In the genomic region with DNA sequence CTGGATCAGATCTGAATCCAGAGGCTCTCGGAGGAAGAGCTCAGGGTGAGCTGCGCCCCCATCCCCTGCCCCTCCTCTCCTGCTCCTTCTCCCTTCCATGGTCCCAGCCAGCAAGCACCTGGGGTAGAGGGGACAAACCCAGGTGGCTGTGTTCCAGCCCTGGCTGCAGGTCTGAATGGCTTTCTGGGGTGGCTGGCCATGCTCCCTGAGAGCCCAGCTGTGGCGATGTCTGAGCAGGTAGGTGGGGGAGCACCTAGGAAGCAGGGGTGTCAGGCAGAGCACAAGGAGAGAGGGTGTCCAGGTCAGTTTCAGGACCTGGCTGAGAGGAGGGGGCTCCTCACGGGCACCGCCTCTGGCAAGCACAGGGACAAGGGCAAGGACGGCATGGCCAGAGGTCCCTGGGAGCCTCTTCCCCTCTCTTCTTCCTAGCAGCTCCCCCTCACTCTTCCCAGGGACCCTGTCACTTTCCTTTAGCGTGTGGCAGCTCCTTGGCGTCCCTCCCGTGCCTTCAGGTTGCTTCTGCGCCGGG, we compare ENCODE assay signal across 8 cellular contexts.
DNase-seq lines count a peak whose midpoint lies in the region; ATAC-seq and TF ChIP-seq lines count a peak whose summit lies in the region.

No MANE protein-coding gene starts in this region.

- H3K36me3 Mint-ChIP-seq in naive B cell, result peaks cover 0 to 6% of the 10 kb centered on the region in 2 donors

- H3K9me3 ChIP-seq in KOPT-K1 (ENCODE audit: insufficient read depth, low read length, poor library complexity, severe bottlenecking) (no peaks in the 10 kb centered on the region), colonic mucosa (no peaks in the 10 kb centered on the region)

- H3K36me3 ChIP-seq in ACC112 (ENCODE audit: insufficient read depth, low read length) (no peaks in the 10 kb centered on the region), KOPT-K1 (ENCODE audit: insufficient read depth, low read length) (peaks cover 18% of the 10 kb centered on the region), colonic mucosa (no peaks in the 10 kb centered on the region)

- no peaks in the 10 kb centered on the region for H3K9me3 Mint-ChIP-seq in naive B cell

- DNase-seq in colonic mucosa (no peak), naive B cell (no peak), mucosa of gallbladder (ENCODE audit: low spot score) (no peak), SW480 (ENCODE audit: low spot score) (no peak)

- H3K27me3 Mint-ChIP-seq in naive B cell, result no peaks in the 10 kb centered on the region

- H3K4me3 Mint-ChIP-seq in naive B cell, result peak overlapping the region; percentile 97 to 100 (median 98)

- peak overlapping the region; percentile 82 to 84 for H3K9ac ChIP-seq in colonic mucosa (ENCODE audit: low read depth in 2 of 2, low read length in 2 of 2)

- H3K27ac ChIP-seq in ACC112 (ENCODE audit: low read depth, low read length) (peak overlapping the region; percentile 84), KOPT-K1 (ENCODE audit: low read depth, low read length, poor library complexity, severe bottlenecking) (peak overlapping the region; percentile 96), colonic mucosa (peak overlapping the region; percentile 88)

- H3K27me3 ChIP-seq in ACC112 (ENCODE audit: insufficient read depth, low read length), result no peaks in the 10 kb centered on the region
- no peaks in the 10 kb centered on the region for H3K27me3 ChIP-seq in colonic mucosa

- peak overlapping the region; percentile 74 for H3K4me3 ChIP-seq in ACC112 (ENCODE audit: low read depth, low read length)
- peak overlapping the region; percentile 54 for H3K4me3 ChIP-seq in colonic mucosa

- H3K79me2 ChIP-seq in ACC112 (ENCODE audit: control insufficient read depth, insufficient read depth, low read length, unreplicated experiment), result peaks cover 79% of the 10 kb centered on the region

- intact Hi-C loops in colonic mucosa (cut with DNase I), result no loop called here

- H3K4me1 ChIP-seq in ACC112 (ENCODE audit: control insufficient read depth, insufficient read depth, low read length, unreplicated experiment), result peaks cover 43% of the 10 kb centered on the region
- peaks cover 23% of the 10 kb centered on the region for H3K4me1 ChIP-seq in colonic mucosa

- peak overlapping the region; percentile 94 to 99 (median 98) for H3K27ac Mint-ChIP-seq in naive B cell

- ATAC-seq in naive B cell (ENCODE audit: low read depth in 2 of 2), result no peak
- ATAC-seq in GM18873 (IDR thresholded peaks at IDR 0.05; ENCODE audit: low FRiP score, unreplicated experiment), result no peak
- ATAC-seq in HG03139 (IDR thresholded peaks at IDR 0.05; ENCODE audit: unreplicated experiment), result no peak

- H2AFZ ChIP-seq in ACC112 (ENCODE audit: low read length, unreplicated experiment), result no peak overlapping the region

- H3K4me1 Mint-ChIP-seq in naive B cell, result peaks cover 71 to 86% (median 76%) of the 10 kb centered on the region in 3 donors

- no peak for TF ChIP-seq CTCF in colonic mucosa (IDR thresholded peaks at IDR 0.05)
